Comparison of ENCODE assay signal across 23 cellular contexts in genomic region chr5:180688326-180689070, GRCh38. TPM values are rescaled to one million over a fixed set of nuclear protein-coding genes. Genes with fewer than 3 reads are reported as not detected.
DNase-seq lines count a peak whose midpoint lies in the region; ATAC-seq, FAIRE-seq and TF ChIP-seq lines count a peak whose summit lies in the region.
"Had no signal": no experiment of that assay in that cellular context is flagged by ENCODE, and none has a peak within 500 bp of the region (broad histone marks: within the 10 kb centered on the region; RNA-seq: fewer than 3 reads in every experiment).

No MANE protein-coding gene starts in this region.

- no peaks in the 10 kb centered on the region for H3K9me3 Mint-ChIP-seq in activated naive CD4-positive, alpha-beta T cell treated with anti-CD3 and anti-CD28 coated beads, Interleukin-2, amount 50 U/mL, for 72 hours
- H3K9me3 Mint-ChIP-seq: dendritic cell treated with granulocyte-macrophage colony-stimulating factor and Interleukin-4, amounts not matched to agents 40 ng/mL and 50 ng/mL, for 4 days had no signal

- H3K18ac ChIP-seq in trophoblast cell (ENCODE audit: low read length): no peak overlapping the region

- H4K12ac ChIP-seq in trophoblast cell (ENCODE audit: low read depth, low read length): no peak overlapping the region

- POLR2A ChIA-PET in HEK293 (lab: Yijun Ruan, JAX) (no interaction called here), HEK293T (lab: Yijun Ruan, JAX) (no interaction called here)

- H3K36me3 Mint-ChIP-seq in activated naive CD4-positive, alpha-beta T cell treated with anti-CD3 and anti-CD28 coated beads, Interleukin-2, amount 50 U/mL, for 72 hours: no peaks in the 10 kb centered on the region

- peak; percentile 17 to 34 for DNase-seq in activated CD4-positive, alpha-beta T cell treated with anti-CD3 and anti-CD28 coated beads for 4 hours
- no peak for DNase-seq in activated CD4-positive, alpha-beta T cell treated with anti-CD3 and anti-CD28 coated beads, Interleukin-2, amount 50 U/mL, for 4 hours
- no peak for DNase-seq in activated naive CD4-positive, alpha-beta T cell treated with anti-CD3 and anti-CD28 coated beads, Interleukin-2, amount 50 U/mL, for 72 hours (ENCODE audit: low spot score in 2 of 2)
- DNase-seq in trophoblast cell (peak; percentile 47 to 82), kidney (no peak), GM19239 (ENCODE audit: insufficient read length, low spot score) (no peak), HEK293T (ENCODE audit: extremely low spot score) (no peak)
- DNase-seq: body of pancreas, GDM1, heart left ventricle, Karpas-422, kidney glomerular epithelial cell, NCI-H146, NCI-H446 treated with DMSO at 0.1 percent for 48 hours, SJCRH30, substantia nigra had no signal

- no peak overlapping the region for H2AFZ ChIP-seq in trophoblast cell (ENCODE audit: insufficient read depth, low read length, poor library complexity)

- H3K9me3 ChIP-seq in HEK293 (ENCODE audit: control insufficient read depth, insufficient read depth, low read depth, low read length): no peaks in the 10 kb centered on the region
- peaks cover 2% of the 10 kb centered on the region for H3K9me3 ChIP-seq in trophoblast cell (ENCODE audit: insufficient read depth, low read depth, low read length)
- H3K9me3 ChIP-seq in kidney (ENCODE audit: control insufficient read depth in 1 of 2, low read length in 2 of 2): no peaks in the 10 kb centered on the region
- H3K9me3 ChIP-seq: body of pancreas, esophagus muscularis mucosa, heart left ventricle, SJCRH30 had no signal

- H3K9ac ChIP-seq in trophoblast cell (ENCODE audit: low read length): no peak overlapping the region
- H3K9ac ChIP-seq in kidney (ENCODE audit: low read length in 2 of 2): no peak overlapping the region

- no peak overlapping the region for H2BK12ac ChIP-seq in trophoblast cell (ENCODE audit: low read length)

- H3K36me3 ChIP-seq in HEK293 (ENCODE audit: control insufficient read depth in 2 of 2, insufficient read depth in 1 of 2, low read length in 2 of 2) (no peaks in the 10 kb centered on the region), trophoblast cell (ENCODE audit: control insufficient read depth in 1 of 2, insufficient read depth in 2 of 2, low read length in 2 of 2) (no peaks in the 10 kb centered on the region), kidney (ENCODE audit: control insufficient read depth in 1 of 2, insufficient read depth in 2 of 2, low read length in 2 of 2) (no peaks in the 10 kb centered on the region)
- H3K36me3 ChIP-seq: esophagus muscularis mucosa, heart left ventricle, SJCRH30 had no signal

- TF ChIP-seq CTCF in HEK293 (tag by site-specific recombination; IDR thresholded peaks at IDR 0.05) (no peak), kidney (IDR thresholded peaks at IDR 0.05; ENCODE audit: borderline replicate concordance, extremely low read depth, insufficient read depth) (no peak)

- no peaks in the 10 kb centered on the region for H3K79me2 ChIP-seq in trophoblast cell (ENCODE audit: control insufficient read depth, insufficient read depth, low read length, poor library complexity)

- intact Hi-C loops in kidney (cut with DNase I): no loop called here

- no peak overlapping the region for H2AK5ac ChIP-seq in trophoblast cell (ENCODE audit: low read length)

- H3K4me1 ChIP-seq in HEK293 (ENCODE audit: control insufficient read depth, insufficient read depth, low read length): no peaks in the 10 kb centered on the region
- H3K4me1 ChIP-seq in trophoblast cell (ENCODE audit: control insufficient read depth in 1 of 2, insufficient read depth in 2 of 2, low read length in 2 of 2): no peaks in the 10 kb centered on the region
- no peaks in the 10 kb centered on the region for H3K4me1 ChIP-seq in kidney (ENCODE audit: control insufficient read depth in 1 of 2, insufficient read depth in 1 of 2, low read depth in 1 of 2, low read length in 2 of 2)
- H3K4me1 ChIP-seq: body of pancreas, esophagus muscularis mucosa, heart left ventricle, SJCRH30 had no signal

- CTCF ChIA-PET in HEK293 (lab: Yijun Ruan, JAX) (interaction anchor here (1.2 kb wide), 1 partner anchor 30 kb away, joined by 6 read pairs; no protein-coding TSS in a partner anchor), HEK293T (lab: Yijun Ruan, JAX) (no interaction called here)

- no peak overlapping the region for H3K27ac ChIP-seq in HEK293 (ENCODE audit: extremely low read depth, low read depth, low read length)
- H3K27ac ChIP-seq in trophoblast cell (ENCODE audit: low read depth, low read length): no peak overlapping the region
- H3K27ac ChIP-seq in kidney (ENCODE audit: low read depth in 2 of 2, low read length in 2 of 2): no peak overlapping the region
- H3K27ac ChIP-seq: body of pancreas, esophagus muscularis mucosa, HL-60, SJCRH30 had no signal

- no peak overlapping the region for H3K4me3 ChIP-seq in HEK293 (ENCODE audit: low read depth, low read length)
- no peak overlapping the region for H3K4me3 ChIP-seq in trophoblast cell (ENCODE audit: low read depth, low read length)
- H3K4me3 ChIP-seq in kidney (ENCODE audit: low read length in 2 of 2): no peak overlapping the region
- H3K4me3 ChIP-seq: body of pancreas, esophagus muscularis mucosa, heart left ventricle, SJCRH30, skin epidermis had no signal

- H3K4ac ChIP-seq in trophoblast cell (ENCODE audit: low read depth, low read length): no peak overlapping the region

- H2BK5ac ChIP-seq in trophoblast cell (ENCODE audit: low read depth, low read length, poor library complexity): no peak overlapping the region

- H4K8ac ChIP-seq in trophoblast cell (ENCODE audit: low read depth, low read length): no peak overlapping the region

- H2BK120ac ChIP-seq in trophoblast cell (ENCODE audit: insufficient read depth, low read length, poor library complexity): no peak overlapping the region

- no peak overlapping the region for H3K4me2 ChIP-seq in trophoblast cell (ENCODE audit: low read length)

- H3K79me1 ChIP-seq in trophoblast cell (ENCODE audit: low read length): no peaks in the 10 kb centered on the region

- no peak overlapping the region for H4K91ac ChIP-seq in trophoblast cell (ENCODE audit: low read depth, low read length)

- no peak overlapping the region for H3K14ac ChIP-seq in trophoblast cell (ENCODE audit: low read length)

- peak; percentile 59 to 76 for ATAC-seq in activated naive CD4-positive, alpha-beta T cell treated with anti-CD3 and anti-CD28 coated beads, Interleukin-2, amount 50 U/mL, for 72 hours
- ATAC-seq: body of pancreas, heart left ventricle had no signal

- FAIRE-seq in kidney (lab: Jason Lieb, UNC): no peak
- FAIRE-seq in GM19239 (lab: Jason Lieb, UNC): no peak

- no CpG with 5 or more reads among the region's 8 CpGs for WGBS in trophoblast cell (ENCODE audit: extremely low coverage, insufficient coverage, insufficient read length)

- H3K23ac ChIP-seq in trophoblast cell (ENCODE audit: low read length): no peak overlapping the region

- H3K27ac Mint-ChIP-seq in activated naive CD4-positive, alpha-beta T cell treated with anti-CD3 and anti-CD28 coated beads, Interleukin-2, amount 50 U/mL, for 72 hours: peak overlapping the region; percentile 74 to 77
- H3K27ac Mint-ChIP-seq: dendritic cell treated with granulocyte-macrophage colony-stimulating factor and Interleukin-4, amounts not matched to agents 40 ng/mL and 50 ng/mL, for 4 days had no signal

- no peaks in the 10 kb centered on the region for H3K27me3 ChIP-seq in trophoblast cell (ENCODE audit: insufficient read depth, low read length)
- H3K27me3 ChIP-seq: body of pancreas had no signal

TF ChIP-seq in HEK293, 187 proteins besides CTCF, POLR2A, EP300 and RAD21:
- TF ChIP-seq PRDM6 (tag by site-specific recombination; IDR thresholded peaks at IDR 0.05) (no peak), ZNF335 (tag by site-specific recombination; conservative IDR thresholded peaks at IDR 0.05) (peak; percentile 37; the same call in 1 of the 2 replicates)
TF ChIP-seq in HEK293: peak in this region for 1.

TF ChIP-seq in HEK293T, 16 proteins besides CTCF, POLR2A, EP300 and RAD21:
- TF ChIP-seq CTBP1 (IDR thresholded peaks at IDR 0.05; ENCODE audit: borderline replicate concordance): no peak
- TF ChIP-seq LEF1 (IDR thresholded peaks at IDR 0.05; ENCODE audit: borderline replicate concordance): no peak
- TF ChIP-seq L3MBTL2 (conservative IDR thresholded peaks at IDR 0.05): no peak
- TF ChIP-seq FOXM1 (IDR thresholded peaks at IDR 0.05; ENCODE audit: borderline replicate concordance): no peak
- no peak for TF ChIP-seq PKNOX1 (IDR thresholded peaks at IDR 0.05)
- TF ChIP-seq ELF4 (IDR thresholded peaks at IDR 0.05): no peak
- no peak for TF ChIP-seq TARDBP (IDR thresholded peaks at IDR 0.05)
- TF ChIP-seq FOXA1 (IDR thresholded peaks at IDR 0.05): no peak
- no peak for TF ChIP-seq BHLHE40 (IDR thresholded peaks at IDR 0.05; ENCODE audit: borderline replicate concordance)
- TF ChIP-seq SUZ12 (IDR thresholded peaks at IDR 0.05): no peak
- no peak for TF ChIP-seq FOXK2 (IDR thresholded peaks at IDR 0.05)
- TF ChIP-seq ARNT (IDR thresholded peaks at IDR 0.05): no peak
- no peak for TF ChIP-seq HDGF (IDR thresholded peaks at IDR 0.05; ENCODE audit: borderline replicate concordance)
- no peak for TF ChIP-seq SP1 (IDR thresholded peaks at IDR 0.05)
- TF ChIP-seq NFRKB (IDR thresholded peaks at IDR 0.05): no peak
- no peak for TF ChIP-seq ZNF384 (IDR thresholded peaks at IDR 0.05)
TF ChIP-seq in HEK293T: peak in this region for 0.

RNA-seq across cellular contexts. Expression of gene FLT4, which starts 39.1 kb away (rescaled TPM):
- 1 to 10 TPM in 1 of 2 donors, under 1 TPM in 1; 0.98 to 2.6 TPM for total RNA-seq in activated naive CD4-positive, alpha-beta T cell treated with anti-CD3 and anti-CD28 coated beads, Interleukin-2, amount 50 U/mL, for 72 hours
- 0.54 and 0.57 TPM in 2 replicates for polyA plus RNA-seq in trophoblast cell (2013)
- total RNA-seq in kidney: 29.4 TPM
- 6.9 TPM for polyA plus RNA-seq in kidney (ENCODE audit: insufficient read depth, low read depth, low replicate concordance)

RNA-seq across cellular contexts. Expression of gene OR2Y1, which starts 51.4 kb away (rescaled TPM):
- not detected for total RNA-seq in activated naive CD4-positive, alpha-beta T cell treated with anti-CD3 and anti-CD28 coated beads, Interleukin-2, amount 50 U/mL, for 72 hours
- polyA plus RNA-seq in trophoblast cell (2013): not detected in 2 replicates
- not detected for total RNA-seq in kidney
- polyA plus RNA-seq in kidney (ENCODE audit: insufficient read depth, low read depth, low replicate concordance): not detected
- total RNA-seq: body of pancreas, esophagus muscularis mucosa, heart left ventricle, mononuclear cell, osteocyte, SJCRH30 had no signal
- polyA plus RNA-seq: heart left ventricle had no signal

Comparison
In these comparisons a context has a peak if more than half of its experiments do, and no peak if none do; other contexts are left out.
1. DNase-seq: peak in activated CD4-positive, alpha-beta T cell treated with anti-CD3 and anti-CD28 coated beads for 4 hours (2 of 2) and trophoblast cell (2 of 2); none in activated CD4-positive, alpha-beta T cell treated with anti-CD3 and anti-CD28 coated beads, Interleukin-2, amount 50 U/mL, for 4 hours (0 of 2), activated naive CD4-positive, alpha-beta T cell treated with anti-CD3 and anti-CD28 coated beads, Interleukin-2, amount 50 U/mL, for 72 hours (0 of 2), kidney (single experiment), GM19239 (single experiment) and HEK293T (single experiment).